1 cellular context compared by ENCODE assay signal in the genomic region with DNA sequence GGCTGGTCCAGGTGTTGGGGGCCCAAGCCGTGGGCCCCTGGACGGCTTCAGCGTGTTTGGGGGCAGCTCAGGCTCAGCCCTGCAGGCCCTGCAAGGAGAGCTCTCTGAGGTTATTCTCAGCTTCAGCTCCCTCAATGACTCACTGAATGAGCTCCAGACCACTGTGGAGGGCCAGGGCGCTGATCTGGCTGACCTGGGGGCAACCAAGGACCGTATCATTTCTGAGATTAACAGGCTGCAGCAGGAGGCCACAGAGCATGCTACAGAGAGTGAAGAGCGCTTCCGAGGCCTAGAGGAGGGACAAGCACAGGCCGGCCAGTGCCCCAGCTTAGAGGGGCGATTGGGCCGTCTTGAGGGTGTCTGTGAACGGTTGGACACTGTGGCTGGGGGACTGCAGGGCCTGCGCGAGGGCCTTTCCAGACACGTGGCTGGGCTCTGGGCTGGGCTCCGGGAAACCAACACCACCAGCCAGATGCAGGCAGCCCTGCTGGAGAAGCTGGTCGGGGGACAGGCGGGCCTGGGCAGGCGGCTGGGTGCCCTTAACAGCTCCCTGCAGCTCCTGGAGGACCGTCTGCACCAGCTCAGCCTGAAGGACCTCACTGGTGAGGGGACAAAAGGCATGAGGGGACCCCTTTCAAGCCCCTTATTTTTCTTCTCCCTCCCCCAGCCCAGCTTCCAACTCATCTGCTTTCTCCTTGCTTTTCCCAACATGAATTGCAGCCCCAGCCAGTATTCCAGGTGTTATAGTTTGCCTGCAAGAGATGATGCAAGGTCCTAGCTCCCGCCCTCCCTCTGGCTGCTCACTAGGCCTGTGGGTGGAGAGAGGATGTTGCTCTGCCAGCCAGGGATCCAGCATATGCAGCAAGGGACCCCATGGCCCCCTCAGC.
TF ChIP-seq lines count a peak whose summit lies in the region.

No MANE protein-coding gene starts in this region.

TF ChIP-seq in IMR-90, 13 proteins besides CTCF, POLR2A, EP300 and RAD21:
- no peak for TF ChIP-seq NFE2L2 (IDR thresholded peaks at IDR 0.05; ENCODE audit: low read depth, low read length)
- TF ChIP-seq MAZ (IDR thresholded peaks at IDR 0.05; ENCODE audit: borderline replicate concordance, low read depth, low read length), result no peak
- TF ChIP-seq CEBPB (IDR thresholded peaks at IDR 0.05; ENCODE audit: low read depth, low read length), result no peak
- TF ChIP-seq RFX5 (IDR thresholded peaks at IDR 0.05; ENCODE audit: low read depth, low read length), result no peak
- TF ChIP-seq, protein P1, sequence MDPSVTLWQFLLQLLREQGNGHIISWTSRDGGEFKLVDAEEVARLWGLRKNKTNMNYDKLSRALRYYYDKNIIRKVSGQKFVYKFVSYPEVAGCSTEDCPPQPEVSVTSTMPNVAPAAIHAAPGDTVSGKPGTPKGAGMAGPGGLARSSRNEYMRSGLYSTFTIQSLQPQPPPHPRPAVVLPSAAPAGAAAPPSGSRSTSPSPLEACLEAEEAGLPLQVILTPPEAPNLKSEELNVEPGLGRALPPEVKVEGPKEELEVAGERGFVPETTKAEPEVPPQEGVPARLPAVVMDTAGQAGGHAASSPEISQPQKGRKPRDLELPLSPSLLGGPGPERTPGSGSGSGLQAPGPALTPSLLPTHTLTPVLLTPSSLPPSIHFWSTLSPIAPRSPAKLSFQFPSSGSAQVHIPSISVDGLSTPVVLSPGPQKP (IDR thresholded peaks at IDR 0.05; ENCODE audit: borderline replicate concordance, low read depth, low read length), result no peak
- TF ChIP-seq FOS (IDR thresholded peaks at IDR 0.05; ENCODE audit: low read depth, low read length), result no peak
- TF ChIP-seq SMC3 (IDR thresholded peaks at IDR 0.05; ENCODE audit: low read depth, low read length), result no peak
- TF ChIP-seq CHD1 (IDR thresholded peaks at IDR 0.05; ENCODE audit: low read depth, low read length), result no peak
- TF ChIP-seq MXI1 (IDR thresholded peaks at IDR 0.05; ENCODE audit: borderline replicate concordance, low read depth, low read length), result no peak
- no peak for TF ChIP-seq MAFK (IDR thresholded peaks at IDR 0.05; ENCODE audit: low read depth, low read length)
- TF ChIP-seq RCOR1 (IDR thresholded peaks at IDR 0.05; ENCODE audit: insufficient replicate concordance, low read length), result no peak
- no peak for TF ChIP-seq BHLHE40 (IDR thresholded peaks at IDR 0.05; ENCODE audit: low read depth, low read length)
- TF ChIP-seq, protein P2, sequence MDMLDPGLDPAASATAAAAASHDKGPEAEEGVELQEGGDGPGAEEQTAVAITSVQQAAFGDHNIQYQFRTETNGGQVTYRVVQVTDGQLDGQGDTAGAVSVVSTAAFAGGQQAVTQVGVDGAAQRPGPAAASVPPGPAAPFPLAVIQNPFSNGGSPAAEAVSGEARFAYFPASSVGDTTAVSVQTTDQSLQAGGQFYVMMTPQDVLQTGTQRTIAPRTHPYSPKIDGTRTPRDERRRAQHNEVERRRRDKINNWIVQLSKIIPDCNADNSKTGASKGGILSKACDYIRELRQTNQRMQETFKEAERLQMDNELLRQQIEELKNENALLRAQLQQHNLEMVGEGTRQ (IDR thresholded peaks at IDR 0.05; ENCODE audit: low read depth, low read length), result no peak
